Comparison of ENCODE assay signal across 8 cellular contexts in genomic region chr9:2727966-2728613, GRCh38. TPM values are rescaled to one million over a fixed set of nuclear protein-coding genes. Genes with fewer than 3 reads are reported as not detected.
DNase-seq lines count a peak whose midpoint lies in the region; ATAC-seq and TF ChIP-seq lines count a peak whose summit lies in the region.

No MANE protein-coding gene starts in this region.

- DNase-seq in DMS53 treated with DMSO at 0.1 percent for 48 hours (lab: John Stamatoyannopoulos, UW; ENCODE audit: unreplicated experiment) (peak; percentile 26), NCI-H69 (lab: John Stamatoyannopoulos, UW) (peak; percentile 93), brain microvascular endothelial cell (peak; percentile 68), kidney tubule cell (ENCODE audit: low spot score) (peak; percentile 65), transverse colon (no peak)
- DNase-seq in NK-92 treated with Interleukin-12 subunit alpha and Interleukin-12 subunit beta, amount 100 ng/mL, for 24 hours (lab: John Stamatoyannopoulos, UW) = no peak

- no peaks in the 10 kb centered on the region for H3K9me3 ChIP-seq in transverse colon

- peak; percentile 86 for TF ChIP-seq CTCF in brain microvascular endothelial cell (IDR thresholded peaks at IDR 0.05; ENCODE audit: low read depth, low read length, missing control alignments)
- TF ChIP-seq CTCF in transverse colon (IDR thresholded peaks at IDR 0.05) = peak; percentile 29 to 57 (median 42)

- H3K36me3 ChIP-seq in brain microvascular endothelial cell (replicated peaks) = no peaks in the 10 kb centered on the region
- no peaks in the 10 kb centered on the region for H3K36me3 ChIP-seq in transverse colon

- no peak overlapping the region for H3K4me3 ChIP-seq in brain microvascular endothelial cell (ENCODE audit: low read depth, low read length)
- no peak overlapping the region for H3K4me3 ChIP-seq in transverse colon

- H3K27ac ChIP-seq in brain microvascular endothelial cell (no peak overlapping the region), transverse colon (no peak overlapping the region)

- ATAC-seq in GM19467 (IDR thresholded peaks at IDR 0.05; ENCODE audit: unreplicated experiment) (peak; percentile 79), HG03457 (IDR thresholded peaks at IDR 0.05; ENCODE audit: unreplicated experiment) (peak; percentile 83)

- intact Hi-C loops in transverse colon (cut with DNase I; ENCODE audit: low total_unique reads) = no loop called here

- no peak for TF ChIP-seq EP300 in transverse colon (IDR thresholded peaks at IDR 0.05; ENCODE audit: low read depth)

- in situ Hi-C loops in brain microvascular endothelial cell (cut with HindIII; ENCODE audit: low pct_ligation_motif_present, low sequenced_read_pairs) = no loop called here
- in situ Hi-C loops in transverse colon (cut with MboI; ENCODE audit: low pct_ligation_motif_present in 1 of 4, low pct_unique_long_range_greater_than_20kb in 1 of 4, low sequenced_read_pairs in 3 of 4) = no loop called here

- WGBS in transverse colon (ENCODE audit: low coverage in 1 of 2), 2 donors = 20 to 26% methylated on average over 3 to 5 of the region's 5 CpGs

- H3K27me3 ChIP-seq in brain microvascular endothelial cell (replicated peaks) (no peaks in the 10 kb centered on the region), transverse colon (no peaks in the 10 kb centered on the region)

- peaks cover 0 to 7% (median 0%) of the 10 kb centered on the region in 4 donors for H3K4me1 ChIP-seq in transverse colon

- no peak for TF ChIP-seq POLR2A in transverse colon (IDR thresholded peaks at IDR 0.05)

RNA-seq across cellular contexts. Expression of gene KCNV2, which starts 10.8 kb away (rescaled TPM):
- not detected for total RNA-seq in transverse colon

Comparison
In these comparisons a context has a peak if more than half of its experiments do, and no peak if none do; other contexts are left out.
1. DNase-seq: peak in DMS53 treated with DMSO at 0.1 percent for 48 hours (single experiment), NCI-H69 (single experiment), brain microvascular endothelial cell (single experiment) and kidney tubule cell (single experiment); none in transverse colon (single experiment) and NK-92 treated with Interleukin-12 subunit alpha and Interleukin-12 subunit beta, amount 100 ng/mL, for 24 hours (single experiment).